16 cellular contexts compared by ENCODE assay signal in genomic region chr2:177622516-177622915, GRCh38.
DNase-seq lines count a peak whose midpoint lies in the region; ATAC-seq, FAIRE-seq and TF ChIP-seq lines count a peak whose summit lies in the region.
"Had no signal": no experiment of that assay in that cellular context is flagged by ENCODE, and none has a peak within 500 bp of the region (broad histone marks: within the 10 kb centered on the region; RNA-seq: fewer than 3 reads in every experiment).

No MANE protein-coding gene starts in this region.

- peaks cover 0 to 7% (median 2%) of the 10 kb centered on the region in 4 experiments; a peak in 3 of 7 replicates for H3K4me1 ChIP-seq in H1 (replicated peaks in 1 of 4; ENCODE audit: control insufficient read depth in 3 of 4, insufficient read depth in 4 of 4, low read length in 3 of 4)
- H3K4me1 ChIP-seq in neuronal stem cell (ENCODE audit: control insufficient read depth in 2 of 2, insufficient read depth in 1 of 2, low read depth in 1 of 2, low read length in 2 of 2), result peaks cover 7 to 12% of the 10 kb centered on the region in 2 donors
- H3K4me1 ChIP-seq in OCI-LY7 (ENCODE audit: insufficient read depth, low read length, poor library complexity, severe bottlenecking), result peaks cover 20% of the 10 kb centered on the region
- H3K4me1 ChIP-seq: psoas muscle had no signal

- H2BK5ac ChIP-seq in H1 (ENCODE audit: low read depth, low read length) (no peak overlapping the region), neuronal stem cell (ENCODE audit: low read length) (no peak overlapping the region)

- H3K79me1 ChIP-seq in H1 (ENCODE audit: low read depth, low read length), result no peaks in the 10 kb centered on the region
- peaks cover 2% of the 10 kb centered on the region for H3K79me1 ChIP-seq in neuronal stem cell (ENCODE audit: low read depth, low read length)

- H3K27me3 ChIP-seq in H1 (replicated peaks in 1 of 4; ENCODE audit: control insufficient read depth in 3 of 4, extremely low read depth in 1 of 4, insufficient read depth in 3 of 4, low read length in 3 of 4) (no peaks in the 10 kb centered on the region), neuronal stem cell (ENCODE audit: control insufficient read depth in 3 of 3, insufficient read depth in 3 of 3, low read depth in 1 of 3, low read length in 3 of 3) (no peaks in the 10 kb centered on the region)
- H3K27me3 ChIP-seq: SJSA1 had no signal

- DNase-seq in DMS153 treated with DMSO at 0.1 percent for 48 hours (lab: John Stamatoyannopoulos, UW; ENCODE audit: unreplicated experiment) (peak; percentile 38), NCI-H1048 (lab: John Stamatoyannopoulos, UW) (peak; percentile 83), H1 (ENCODE audit: low read depth in 1 of 2, low spot score in 2 of 2) (no peak), neuronal stem cell (ENCODE audit: low spot score) (no peak), OCI-LY7 (ENCODE audit: low spot score) (no peak), GM19239 (ENCODE audit: insufficient read length, low spot score) (no peak)
- DNase-seq: activated CD4-positive, alpha-beta T cell treated with anti-CD3 and anti-CD28 coated beads, Interleukin-2, amount 50 U/mL, for 48 hours; activated naive CD8-positive, alpha-beta T cell treated with anti-CD3 and anti-CD28 coated beads, Interleukin-2, amount 10 ng/mL, durations not matched to agents 7 days and 5 days; effector memory CD8-positive, alpha-beta T cell; NCI-H187 treated with DMSO at 0.1 percent for 48 hours; psoas muscle had no signal

- H3K9me3 ChIP-seq in H1 (ENCODE audit: insufficient read depth in 2 of 2, low read depth in 1 of 2, low read length in 1 of 2) (no peaks in the 10 kb centered on the region), neuronal stem cell (replicated peaks in 1 of 2; ENCODE audit: control insufficient read depth in 2 of 2, insufficient read depth in 1 of 2, low read depth in 1 of 2, low read length in 2 of 2) (peaks cover 0 to 3% of the 10 kb centered on the region in 2 donors), OCI-LY7 (ENCODE audit: low read length) (no peaks in the 10 kb centered on the region)
- H3K9me3 ChIP-seq: psoas muscle, SJSA1 had no signal

- H3K23me2 ChIP-seq in H1 (ENCODE audit: low read depth, low read length), result peaks cover 2% of the 10 kb centered on the region

- TF ChIP-seq CTCF in H1 (IDR thresholded peaks at IDR 0.05; ENCODE audit: control extremely low read depth in 1 of 3, insufficient read depth in 1 of 3, low read depth in 1 of 3, low read length in 3 of 3) (peak in 2 of 3 experiments; percentile 43 to 49; a peak in 2 of 4 replicates), OCI-LY7 (conservative IDR thresholded peaks at IDR 0.05; ENCODE audit: low read length) (no peak)

- no peak overlapping the region for H3K56ac ChIP-seq in H1 (replicated peaks; ENCODE audit: insufficient read length, low read depth, low read length)

- H3K9me2 ChIP-seq in OCI-LY7 (ENCODE audit: insufficient read depth, low read length), result no peaks in the 10 kb centered on the region

- TF ChIP-seq POLR2A in H1 (IDR thresholded peaks at IDR 0.05; ENCODE audit: control extremely low read depth in 1 of 2, low read depth in 2 of 2, low read length in 2 of 2), result no peak

- H3K14ac ChIP-seq in H1 (ENCODE audit: insufficient read length), result no peak overlapping the region
- no peak overlapping the region for H3K14ac ChIP-seq in neuronal stem cell (ENCODE audit: low read length)

- WGBS in H1 (ENCODE audit: extremely low coverage in 1 of 2, insufficient coverage in 1 of 2, insufficient read length in 1 of 2, insufficient replicate concordance in 2 of 2, low coverage in 1 of 2, low lambda C conversion rate in 2 of 2, missing lambda C conversion rate in 1 of 2), 2 experiments, result 82% methylated on average over 3 of the region's 3 CpGs; no CpG with 5 or more reads in 1 of the 2 experiments
- whole genome bisulfite sequencing in neuronal stem cell (ENCODE audit: extremely low coverage in 2 of 2, insufficient read length in 2 of 2, insufficient replicate concordance in 1 of 2), 2 donors, result no CpG with 5 or more reads among the region's 3 CpGs

- H4K8ac ChIP-seq in H1 (ENCODE audit: extremely low read depth, insufficient read depth, low read length), result peak overlapping the region; percentile 92; the same call in 1 of the 2 replicates
- no peak overlapping the region for H4K8ac ChIP-seq in neuronal stem cell (ENCODE audit: low read depth, low read length)

- no peak overlapping the region for H3K4ac ChIP-seq in H1 (replicated peaks; ENCODE audit: insufficient read length, low read depth, low read length)
- no peak overlapping the region for H3K4ac ChIP-seq in neuronal stem cell (ENCODE audit: low read length)

- H2BK12ac ChIP-seq in H1 (ENCODE audit: low read depth, low read length) (no peak overlapping the region), neuronal stem cell (ENCODE audit: low read length) (no peak overlapping the region)

- no TSS peak for BruUV-seq in OCI-LY7 (replicated peaks; lab: Mats Ljungman, UMichigan)

- FAIRE-seq in H1 (lab: Jason Lieb, UNC) (no peak), GM19239 (lab: Jason Lieb, UNC) (no peak)
- FAIRE-seq: keratinocyte had no signal

- H2AK5ac ChIP-seq in H1 (ENCODE audit: low read depth, low read length), result no peak overlapping the region
- no peak overlapping the region for H2AK5ac ChIP-seq in neuronal stem cell (ENCODE audit: low read depth, low read length)

- H3K23ac ChIP-seq in H1 (ENCODE audit: insufficient read length) (no peak overlapping the region), neuronal stem cell (ENCODE audit: low read depth, low read length, poor library complexity) (no peak overlapping the region)

- no peaks in the 10 kb centered on the region for H3K79me2 ChIP-seq in H1 (ENCODE audit: control insufficient read depth in 1 of 2, insufficient read depth in 2 of 2, low read length in 2 of 2)
- no peaks in the 10 kb centered on the region for H3K79me2 ChIP-seq in OCI-LY7 (ENCODE audit: insufficient read depth, low read depth, low read length)

- H3K27ac ChIP-seq in H1 (ENCODE audit: low read depth, low read length) (no peak overlapping the region), neuronal stem cell (replicated peaks; ENCODE audit: low read length) (no peak overlapping the region), OCI-LY7 (ENCODE audit: low read depth, low read length, poor library complexity, severe bottlenecking) (no peak overlapping the region)
- H3K27ac ChIP-seq: HL-60, psoas muscle, SJSA1 had no signal

- ATAC-seq in GM21825 (IDR thresholded peaks at IDR 0.05; ENCODE audit: unreplicated experiment) (no peak), GM21360 (IDR thresholded peaks at IDR 0.05; ENCODE audit: unreplicated experiment) (no peak)
- ATAC-seq: effector memory CD8-positive, alpha-beta T cell had no signal

- peak overlapping the region; percentile 86 for H2AFZ ChIP-seq in H1 (ENCODE audit: low read length)
- H2AFZ ChIP-seq in neuronal stem cell (ENCODE audit: low read length), result peak overlapping the region; percentile 83
- no peak overlapping the region for H2AFZ ChIP-seq in OCI-LY7 (ENCODE audit: low read length)

- no peak for TF ChIP-seq EP300 in H1 (IDR thresholded peaks at IDR 0.05; ENCODE audit: borderline replicate concordance in 1 of 2, low read depth in 2 of 2, low read length in 2 of 2)

- peak overlapping the region; percentile 33 for H4K5ac ChIP-seq in H1 (ENCODE audit: insufficient read length, low read depth, low read length)

- intact Hi-C loops in OCI-LY7 (cut with micrococcal nuclease; ENCODE audit: unreplicated experiment), result no loop called here

- peak overlapping the region in 1 of 2 experiments; percentile 20; a peak in 1 of 4 replicates for H3K4me2 ChIP-seq in H1 (ENCODE audit: insufficient read depth in 1 of 2, low read depth in 2 of 2, low read length in 2 of 2)
- H3K4me2 ChIP-seq in neuronal stem cell (ENCODE audit: insufficient read depth, low read length, poor library complexity, severe bottlenecking), result no peak overlapping the region
- no peak overlapping the region for H3K4me2 ChIP-seq in OCI-LY7 (ENCODE audit: low read length)

- no peak overlapping the region for H2BK15ac ChIP-seq in H1 (ENCODE audit: low read length)
- H2BK15ac ChIP-seq in neuronal stem cell (ENCODE audit: low read length), result no peak overlapping the region

- POLR2A ChIA-PET in H1 (lab: Charles Lee; ENCODE audit: partially characterized antibody), result no interaction called here
- POLR2A ChIA-PET in OCI-LY7 (lab: Charles Lee), result no interaction called here

- peak overlapping the region; percentile 34 for H4K91ac ChIP-seq in H1 (replicated peaks; ENCODE audit: insufficient read length, low read length)
- H4K91ac ChIP-seq in neuronal stem cell (ENCODE audit: low read depth, low read length, poor library complexity), result no peak overlapping the region

- H3K36me3 ChIP-seq in H1 (ENCODE audit: control insufficient read depth in 2 of 4, insufficient read depth in 4 of 4, low read length in 3 of 4) (no peaks in the 10 kb centered on the region), neuronal stem cell (replicated peaks in 1 of 2; ENCODE audit: control insufficient read depth in 2 of 2, insufficient read depth in 2 of 2, low read length in 2 of 2) (no peaks in the 10 kb centered on the region), OCI-LY7 (ENCODE audit: insufficient read depth, low read length) (no peaks in the 10 kb centered on the region)
- H3K36me3 ChIP-seq: SJSA1 had no signal

- no peaks in the 10 kb centered on the region for H4K20me1 ChIP-seq in H1 (replicated peaks in 1 of 2; ENCODE audit: control insufficient read depth in 1 of 2, insufficient read depth in 2 of 2, low read length in 2 of 2)
- no peaks in the 10 kb centered on the region for H4K20me1 ChIP-seq in OCI-LY7 (ENCODE audit: insufficient read depth, low read length)

- H2BK120ac ChIP-seq in H1 (replicated peaks; ENCODE audit: low read depth, low read length), result no peak overlapping the region
- H2BK120ac ChIP-seq in neuronal stem cell (ENCODE audit: low read depth, low read length), result no peak overlapping the region

- no peak overlapping the region for H3K9ac ChIP-seq in H1 (replicated peaks in 1 of 4; ENCODE audit: extremely low read depth in 1 of 4, low read depth in 3 of 4, low read length in 3 of 4)
- H3K9ac ChIP-seq in neuronal stem cell (ENCODE audit: low read depth, low read length, poor library complexity), result no peak overlapping the region

- no peak overlapping the region for H2BK20ac ChIP-seq in H1 (ENCODE audit: low read length)

- CTCF ChIA-PET in H1 (lab: Charles Lee; ENCODE audit: partially characterized antibody) (interaction anchor here (1.1 to 1.4 kb wide), 2 partner anchors 18 to 117 kb away, joined by 3 read pairs; no protein-coding TSS in a partner anchor), OCI-LY7 (lab: Charles Lee; ENCODE audit: unreplicated experiment) (no interaction called here)

- no peak overlapping the region for H3K18ac ChIP-seq in H1 (ENCODE audit: extremely low read depth, low read length)
- no peak overlapping the region for H3K18ac ChIP-seq in neuronal stem cell (ENCODE audit: low read length)

- H3K4me3 ChIP-seq in H1 (ENCODE audit: extremely low read depth in 1 of 4, insufficient read depth in 2 of 4, low read depth in 3 of 4, low read length in 4 of 4) (no peak overlapping the region), neuronal stem cell (ENCODE audit: low read length in 2 of 2) (no peak overlapping the region), OCI-LY7 (ENCODE audit: low read depth, low read length, poor library complexity, severe bottlenecking) (no peak overlapping the region)
- H3K4me3 ChIP-seq: psoas muscle, SJSA1 had no signal

- TF ChIP-seq RAD21 in H1 (IDR thresholded peaks at IDR 0.05 in 1 of 2, conservative IDR thresholded peaks at IDR 0.05 in 1 of 2; ENCODE audit: low read depth in 2 of 2, low read length in 2 of 2), result peak; percentile 42 to 45

Comparison
In these comparisons a context has a peak if more than half of its experiments do, and no peak if none do; other contexts are left out.
1. DNase-seq: peak in DMS153 treated with DMSO at 0.1 percent for 48 hours (single experiment) and NCI-H1048 (single experiment); none in H1 (0 of 2), neuronal stem cell (single experiment), OCI-LY7 (single experiment) and GM19239 (single experiment).